Comparison of ENCODE assay signal across 9 cellular contexts in genomic region chr20:23340524-23340923, GRCh38. TPM values are rescaled to one million over a fixed set of nuclear protein-coding genes. Genes with fewer than 3 reads are reported as not detected.
DNase-seq lines count a peak whose midpoint lies in the region; ATAC-seq and TF ChIP-seq lines count a peak whose summit lies in the region.
"Had no signal": no experiment of that assay in that cellular context is flagged by ENCODE, and none has a peak within 500 bp of the region (broad histone marks: within the 10 kb centered on the region; RNA-seq: fewer than 3 reads in every experiment).

No MANE protein-coding gene starts in this region.

- peaks cover 13% of the 10 kb centered on the region for H3K27me3 ChIP-seq in IMR-90 (ENCODE audit: control insufficient read depth, insufficient read depth, low read length)
- H3K27me3 ChIP-seq in lung (ENCODE audit: control insufficient read depth, insufficient read depth): no peaks in the 10 kb centered on the region

- no peaks in the 10 kb centered on the region for H3K36me3 Mint-ChIP-seq in natural killer cell
- H3K36me3 Mint-ChIP-seq in natural killer cell treated with Interleukin-12 subunit alpha and Interleukin-12 subunit beta and Interleukin-15 and Interleukin-18, amount 100 ng/mL, for 72 hours: no peaks in the 10 kb centered on the region

- H3K23ac ChIP-seq in IMR-90 (ENCODE audit: low read depth, low read length): no peak overlapping the region

- no TSS peak for BruUV-seq in IMR-90 (replicated peaks; lab: Mats Ljungman, UMichigan)

- no peak overlapping the region for H2AFZ ChIP-seq in IMR-90 (replicated peaks; ENCODE audit: low read length, poor library complexity)

- dilution Hi-C loops in IMR-90 (cut with HindIII; ENCODE audit: low sequenced_read_pairs, unreplicated experiment): no loop called here

- intact Hi-C loops in natural killer cell (cut with micrococcal nuclease) (loop anchor here (10.0 kb wide), 1 partner anchor 1536 kb away; no protein-coding TSS in a partner anchor), IMR-90 (cut with micrococcal nuclease) (loop anchor here (1.0 to 5.0 kb wide), 3 partner anchors 290 to 1003 kb away; no protein-coding TSS in a partner anchor)

- H3K56ac ChIP-seq in IMR-90 (ENCODE audit: extremely low read depth, insufficient read depth, low read length): no peak overlapping the region

- H3K4me3 Mint-ChIP-seq in natural killer cell: no peak overlapping the region
- H3K4me3 Mint-ChIP-seq in natural killer cell treated with Interleukin-12 subunit alpha and Interleukin-12 subunit beta and Interleukin-15 and Interleukin-18, amount 100 ng/mL, for 72 hours: no peak overlapping the region
- H3K4me3 Mint-ChIP-seq: central memory CD8-positive, alpha-beta T cell had no signal

- no peak for DNase-seq in natural killer cell
- DNase-seq in natural killer cell treated with Interleukin-12 subunit alpha and Interleukin-12 subunit beta and Interleukin-15 and Interleukin-18, amount 100 ng/mL, for 72 hours (ENCODE audit: low spot score): no peak
- DNase-seq in IMR-90: peak; percentile 69
- DNase-seq in RWPE1 (ENCODE audit: low spot score): peak; percentile 79
- DNase-seq in dermis blood vessel endothelial cell: peak; percentile 92
- peak; percentile 56 for DNase-seq in lung (ENCODE audit: low spot score)
- DNase-seq in activated CD8-positive, alpha-beta memory T cell treated with anti-CD3 and anti-CD28 coated beads for 24 hours: no peak

- H3K4me3 ChIP-seq in IMR-90 (ENCODE audit: insufficient read depth, low read depth, low read length): no peak overlapping the region
- H3K4me3 ChIP-seq in lung: no peak overlapping the region

- no peaks in the 10 kb centered on the region for H3K9me3 Mint-ChIP-seq in natural killer cell
- no peaks in the 10 kb centered on the region for H3K9me3 Mint-ChIP-seq in natural killer cell treated with Interleukin-12 subunit alpha and Interleukin-12 subunit beta and Interleukin-15 and Interleukin-18, amount 100 ng/mL, for 72 hours
- H3K9me3 Mint-ChIP-seq: central memory CD8-positive, alpha-beta T cell had no signal

- H4K20me1 ChIP-seq in IMR-90 (ENCODE audit: insufficient read depth, low read length): no peaks in the 10 kb centered on the region

- H3K9me3 ChIP-seq in IMR-90 (ENCODE audit: control insufficient read depth, insufficient read depth, low read length) (no peaks in the 10 kb centered on the region), lung (ENCODE audit: control insufficient read depth in 2 of 2, insufficient read depth in 1 of 2, low read length in 1 of 2) (no peaks in the 10 kb centered on the region)

- H4K8ac ChIP-seq in IMR-90 (ENCODE audit: low read depth in 2 of 2, low read length in 2 of 2): no peak overlapping the region

- ATAC-seq in natural killer cell (peak in 2 of 3 donors; percentile 54 to 76), IMR-90 (ENCODE audit: low read depth) (peak; percentile 84), lung (ENCODE audit: insufficient read depth, low FRiP score) (no peak), GM21526 (IDR thresholded peaks at IDR 0.05; ENCODE audit: low FRiP score, unreplicated experiment) (no peak)
- ATAC-seq in natural killer cell treated with Interleukin-12 subunit alpha and Interleukin-12 subunit beta and Interleukin-15 and Interleukin-18, amount 100 ng/mL, for 72 hours: no peak

- POLR2A ChIA-PET in IMR-90 (lab: Charles Lee; ENCODE audit: unreplicated experiment) (interaction anchor here (0.8 kb wide), 1 partner anchor 9 kb away, joined by 14 read pairs; no protein-coding TSS in a partner anchor), RWPE1 (lab: Yijun Ruan, JAX; ENCODE audit: low non-redundant PET) (interaction anchor here (1.1 kb wide), 1 partner anchor 651 kb away, joined by 3 read pairs; no protein-coding TSS in a partner anchor)

- no peak overlapping the region for H3K4ac ChIP-seq in IMR-90 (ENCODE audit: low read depth, low read length)

- no peak overlapping the region for H4K91ac ChIP-seq in IMR-90 (ENCODE audit: insufficient read depth, low read depth, low read length)

- no peaks in the 10 kb centered on the region for H3K79me1 ChIP-seq in IMR-90 (ENCODE audit: low read depth in 1 of 2, low read length in 2 of 2)

- no peak overlapping the region for H3K4me2 ChIP-seq in IMR-90 (ENCODE audit: low read depth, low read length)

- no peak overlapping the region for H4K5ac ChIP-seq in IMR-90 (ENCODE audit: low read depth, low read length)

- H3K36me3 ChIP-seq in IMR-90 (ENCODE audit: control insufficient read depth, insufficient read depth, low read length): no peaks in the 10 kb centered on the region
- H3K36me3 ChIP-seq in lung (ENCODE audit: control insufficient read depth in 2 of 2, insufficient read depth in 2 of 2, low read length in 2 of 2): no peaks in the 10 kb centered on the region

- TF ChIP-seq POLR2A in IMR-90 (IDR thresholded peaks at IDR 0.05; ENCODE audit: low read depth, low read length): no peak

- TF ChIP-seq CTCF in natural killer cell (IDR thresholded peaks at IDR 0.05) (peak; percentile 32), IMR-90 (conservative IDR thresholded peaks at IDR 0.05; ENCODE audit: low read depth, low read length) (peak; percentile 73), RWPE1 (conservative IDR thresholded peaks at IDR 0.05; ENCODE audit: low read depth) (peak; percentile 86), lung (IDR thresholded peaks at IDR 0.05; ENCODE audit: control extremely low read depth, extremely low read depth) (peak; percentile 55)

- in situ Hi-C loops in IMR-90 (cut with MboI; ENCODE audit: low sequenced_read_pairs): loop anchor here (5.0 to 25.0 kb wide), 3 partner anchors 286 to 1003 kb away; no protein-coding TSS in a partner anchor

- CTCF ChIA-PET in IMR-90 (lab: Yijun Ruan, JAX): interaction anchor here (0.6 to 3.8 kb wide), 13 partner anchors 10 to 722 kb away, joined by 3 to 56 read pairs (median 4); partner anchors contain the start of gene NXT1
- CTCF ChIA-PET in RWPE1 (lab: Yijun Ruan, JAX): interaction anchor here (0.6 to 2.9 kb wide), 17 partner anchors 8 to 1006 kb away, joined by 3 to 35 read pairs (median 3); partner anchors contain the start of genes NXT1 and THBD

- no peak overlapping the region for H2BK15ac ChIP-seq in IMR-90 (ENCODE audit: low read depth, low read length)

- H3K14ac ChIP-seq in IMR-90 (replicated peaks; ENCODE audit: low read depth, low read length): no peak overlapping the region

- H2AK5ac ChIP-seq in IMR-90 (ENCODE audit: low read depth, low read length): no peak overlapping the region

- no peak overlapping the region for H3K9ac ChIP-seq in IMR-90 (ENCODE audit: low read depth, low read length)

- peaks cover 0 to 3% of the 10 kb centered on the region in 2 donors for H3K27me3 Mint-ChIP-seq in natural killer cell (ENCODE audit: low read depth in 2 of 2)
- no peaks in the 10 kb centered on the region for H3K27me3 Mint-ChIP-seq in natural killer cell treated with Interleukin-12 subunit alpha and Interleukin-12 subunit beta and Interleukin-15 and Interleukin-18, amount 100 ng/mL, for 72 hours
- H3K27me3 Mint-ChIP-seq: central memory CD8-positive, alpha-beta T cell had no signal

- no peaks in the 10 kb centered on the region for H3K9me1 ChIP-seq in IMR-90 (ENCODE audit: insufficient read depth, low read length)

- H3K27ac ChIP-seq in IMR-90 (ENCODE audit: insufficient read depth, low read length) (no peak overlapping the region), RWPE1 (no peak overlapping the region), lung (ENCODE audit: low read depth in 1 of 2, low read length in 1 of 2) (no peak overlapping the region)

- no peak overlapping the region for H2BK5ac ChIP-seq in IMR-90 (ENCODE audit: low read depth, low read length, poor library complexity, severe bottlenecking)

- no peak overlapping the region for H2AK9ac ChIP-seq in IMR-90 (replicated peaks; ENCODE audit: low read depth, low read length, poor library complexity)

- no peaks in the 10 kb centered on the region for H3K4me1 Mint-ChIP-seq in natural killer cell
- no peaks in the 10 kb centered on the region for H3K4me1 Mint-ChIP-seq in natural killer cell treated with Interleukin-12 subunit alpha and Interleukin-12 subunit beta and Interleukin-15 and Interleukin-18, amount 100 ng/mL, for 72 hours (ENCODE audit: low read depth in 2 of 2)
- H3K4me1 Mint-ChIP-seq: central memory CD8-positive, alpha-beta T cell had no signal

- no peak overlapping the region for H3K18ac ChIP-seq in IMR-90 (ENCODE audit: low read depth, low read length)

- TF ChIP-seq RAD21 in IMR-90 (IDR thresholded peaks at IDR 0.05; ENCODE audit: low read length): peak; percentile 89

- H2BK20ac ChIP-seq in IMR-90 (ENCODE audit: low read depth, low read length): no peak overlapping the region

- no peak overlapping the region for H3K27ac Mint-ChIP-seq in natural killer cell
- no peak overlapping the region for H3K27ac Mint-ChIP-seq in natural killer cell treated with Interleukin-12 subunit alpha and Interleukin-12 subunit beta and Interleukin-15 and Interleukin-18, amount 100 ng/mL, for 72 hours

- WGBS in IMR-90 (ENCODE audit: extremely low coverage in 2 of 2, insufficient read length in 1 of 2), 2 experiments: 50% methylated on average over 5 of the region's 9 CpGs; no CpG with 5 or more reads in 1 of the 2 experiments
- 37 to 44% methylated on average over 9 of the region's 9 CpGs for WGBS in lung, 2 donors

- no peaks in the 10 kb centered on the region for H3K4me1 ChIP-seq in IMR-90 (ENCODE audit: control insufficient read depth, insufficient read depth, low read length)
- no peaks in the 10 kb centered on the region for H3K4me1 ChIP-seq in lung (ENCODE audit: control insufficient read depth in 2 of 2, insufficient read depth in 2 of 2, low read length in 2 of 2)

- no peak overlapping the region for H2BK120ac ChIP-seq in IMR-90 (ENCODE audit: low read depth, low read length)

RNA-seq across cellular contexts. Expression of gene NXT1, which starts 10.1 kb away (rescaled TPM):
- total RNA-seq in natural killer cell (10 to 100 TPM; 47.4 to 61.8 (median 56.3) TPM), IMR-90 (2012; rRNA removed) (25.5 and 25.8 TPM in 2 replicates), dermis blood vessel endothelial cell (24.8 and 36.2 TPM in 2 replicates), lung (10 to 100 TPM; 19.1 TPM)
- 10 to 100 TPM; 32.5 to 57.6 TPM for total RNA-seq in natural killer cell treated with Interleukin-12 subunit alpha and Interleukin-12 subunit beta and Interleukin-15 and Interleukin-18, amount 100 ng/mL, for 72 hours
- polyA plus RNA-seq in IMR-90 (2012; rRNA removed) (23.6 and 27.0 TPM in 2 replicates), lung (10 to 100 TPM; 22.8 to 35.9 TPM)
- polyA plus RNA-seq in IMR-90 (2012; cell fraction: cytosol; rRNA removed): 23.5 and 23.8 TPM in 2 replicates
- polyA plus RNA-seq in IMR-90 (2012; cell fraction: nucleus; rRNA removed; ENCODE audit: low replicate concordance): 12.7 and 21.3 TPM in 2 replicates

RNA-seq across cellular contexts. Expression of gene GZF1, which starts 21.5 kb away (rescaled TPM):
- total RNA-seq in natural killer cell (10 to 100 TPM; 45.1 to 56.6 (median 45.9) TPM), IMR-90 (2012; rRNA removed) (23.7 and 30.3 TPM in 2 replicates), dermis blood vessel endothelial cell (19.1 and 31.5 TPM in 2 replicates), lung (10 to 100 TPM; 16.6 to 17.8 TPM)
- total RNA-seq in natural killer cell treated with Interleukin-12 subunit alpha and Interleukin-12 subunit beta and Interleukin-15 and Interleukin-18, amount 100 ng/mL, for 72 hours: 10 to 100 TPM; 17.9 to 20.9 TPM
- polyA plus RNA-seq in IMR-90 (2012; rRNA removed) (24.7 and 25.7 TPM in 2 replicates), lung (10 to 100 TPM in 1 of 2 donors, 1 to 10 TPM in 1; 5.3 to 12.6 TPM)
- 8.8 and 10.2 TPM in 2 replicates for polyA plus RNA-seq in IMR-90 (2012; cell fraction: cytosol; rRNA removed)
- polyA plus RNA-seq in IMR-90 (2012; cell fraction: nucleus; rRNA removed; ENCODE audit: low replicate concordance): 31.4 and 48.4 TPM in 2 replicates

Comparison
In these comparisons a context has a peak if more than half of its experiments do, and no peak if none do; other contexts are left out.
1. ATAC-seq: peak in natural killer cell (2 of 3) and IMR-90 (single experiment); none in natural killer cell treated with Interleukin-12 subunit alpha and Interleukin-12 subunit beta and Interleukin-15 and Interleukin-18, amount 100 ng/mL, for 72 hours (0 of 2), lung (single experiment) and GM21526 (single experiment).
2. DNase-seq: peak in IMR-90 (single experiment), RWPE1 (single experiment), dermis blood vessel endothelial cell (single experiment) and lung (single experiment); none in natural killer cell (single experiment), natural killer cell treated with Interleukin-12 subunit alpha and Interleukin-12 subunit beta and Interleukin-15 and Interleukin-18, amount 100 ng/mL, for 72 hours (single experiment) and activated CD8-positive, alpha-beta memory T cell treated with anti-CD3 and anti-CD28 coated beads for 24 hours (single experiment).
3. CTCF ChIP-seq: peak in every context shown above with its lines; median percentile 86 in RWPE1; 73 in IMR-90; 55 in lung; 32 in natural killer cell.